ENCODE assay signal across 8 cellular contexts in genomic region chr3:28059199-28059598, GRCh38.
DNase-seq lines count a peak whose midpoint lies in the region; TF ChIP-seq lines count a peak whose summit lies in the region.
"Not testable (repeated sequence)": the region's sequence is repeated elsewhere in the genome, so short reads cannot be mapped to it uniquely, and the experiment has no call there.

No MANE protein-coding gene starts in this region.

- 83 to 84% methylated on average over 1 to 25 of the region's 25 CpGs for WGBS in endodermal cell (ENCODE audit: insufficient coverage in 1 of 2, insufficient read length in 1 of 2), 2 experiments

- H3K27me3 ChIP-seq in endodermal cell (ENCODE audit: control insufficient read depth, insufficient read depth, low read length, poor library complexity, severe bottlenecking); iPS-20b (ENCODE audit: insufficient read depth, low read length): not testable (repeated sequence)

- TF ChIP-seq CTCF in RWPE1 (conservative IDR thresholded peaks at IDR 0.05; ENCODE audit: low read depth); endodermal cell (conservative IDR thresholded peaks at IDR 0.05); progenitor cell of endocrine pancreas (IDR thresholded peaks at IDR 0.05; ENCODE audit: unreplicated experiment): not testable (repeated sequence)

- H3K4me1 Mint-ChIP-seq in endodermal cell: peaks cover 13% of the 10 kb centered on the region
- not testable (repeated sequence) for H3K4me1 Mint-ChIP-seq in progenitor cell of endocrine pancreas (ENCODE audit: low read depth)

- H3K9ac ChIP-seq in endodermal cell (ENCODE audit: extremely low read depth, low read length, poor library complexity, severe bottlenecking): not testable (repeated sequence)
- H3K9ac ChIP-seq in iPS-20b (ENCODE audit: low read depth, low read length): 0 out of 2 replicates have a peak overlapping the region, but pooled peaks have one; percentile 41

- H3K27ac Mint-ChIP-seq in endodermal cell (peak overlapping the region; percentile 98), progenitor cell of endocrine pancreas (peak overlapping the region; percentile 95)

- H3K9me3 ChIP-seq in endodermal cell (ENCODE audit: control insufficient read depth, low read length); iPS-20b (ENCODE audit: insufficient read depth, low read depth, low read length): not testable (repeated sequence)

- H3K4me3 Mint-ChIP-seq in endodermal cell: peak overlapping the region; percentile 80
- peak overlapping the region; percentile 72 for H3K4me3 Mint-ChIP-seq in progenitor cell of endocrine pancreas (ENCODE audit: low read depth)

- peak; percentile 26 for DNase-seq in DMS53 (lab: John Stamatoyannopoulos, UW)
- DNase-seq in HEK293T (ENCODE audit: extremely low spot score); RWPE1 (ENCODE audit: low spot score); endodermal cell; progenitor cell of endocrine pancreas (ENCODE audit: low spot score, unreplicated experiment): not testable (repeated sequence)
- peak; percentile 0 for DNase-seq in NCI-H1694 (lab: John Stamatoyannopoulos, UW)
- peak; percentile 33 for DNase-seq in NCI-H748 (lab: John Stamatoyannopoulos, UW; ENCODE audit: unreplicated experiment)

- not testable (repeated sequence) for H3K4me1 ChIP-seq in endodermal cell (ENCODE audit: control insufficient read depth, insufficient read depth, low read length); iPS-20b (ENCODE audit: insufficient read depth, low read length)

- peaks cover 20% of the 10 kb centered on the region for H3K9me3 Mint-ChIP-seq in endodermal cell
- H3K9me3 Mint-ChIP-seq in progenitor cell of endocrine pancreas (ENCODE audit: low read depth): not testable (repeated sequence)

- not testable (repeated sequence) for H3K36me3 ChIP-seq in endodermal cell (ENCODE audit: control insufficient read depth, insufficient read depth, low read length); iPS-20b (ENCODE audit: insufficient read depth, low read depth, low read length)

- CTCF ChIA-PET in HEK293T (lab: Yijun Ruan, JAX); RWPE1 (lab: Yijun Ruan, JAX): not testable (repeated sequence)

- H3K4me3 ChIP-seq in endodermal cell (ENCODE audit: low read length): not testable (repeated sequence)
- H3K4me3 ChIP-seq in iPS-20b (ENCODE audit: low read length): peak overlapping the region; percentile 35; the same call in 1 of the 2 replicates

- H3K36me3 Mint-ChIP-seq in endodermal cell (ENCODE audit: low read depth); progenitor cell of endocrine pancreas (ENCODE audit: insufficient read depth): not testable (repeated sequence)

- not testable (repeated sequence) for H3K27me3 Mint-ChIP-seq in endodermal cell (ENCODE audit: insufficient read depth); progenitor cell of endocrine pancreas

- H3K27ac ChIP-seq in RWPE1: peak overlapping the region; percentile 64
- not testable (repeated sequence) for H3K27ac ChIP-seq in endodermal cell (ENCODE audit: low read depth, low read length); iPS-20b (ENCODE audit: low read length)

- POLR2A ChIA-PET in HEK293T (lab: Yijun Ruan, JAX); RWPE1 (lab: Yijun Ruan, JAX; ENCODE audit: low non-redundant PET): not testable (repeated sequence)

TF ChIP-seq in HEK293T, 16 proteins besides CTCF, POLR2A, EP300 and RAD21:
- TF ChIP-seq NFRKB (IDR thresholded peaks at IDR 0.05) (0 out of 2 replicates have a peak, but pooled peaks have one; percentile 1), L3MBTL2 (conservative IDR thresholded peaks at IDR 0.05) (peak; percentile 55)
TF ChIP-seq in HEK293T: peak in this region for 2; not testable (repeated sequence) for 14.
